8 cellular contexts compared by ENCODE assay signal in the genomic region with DNA sequence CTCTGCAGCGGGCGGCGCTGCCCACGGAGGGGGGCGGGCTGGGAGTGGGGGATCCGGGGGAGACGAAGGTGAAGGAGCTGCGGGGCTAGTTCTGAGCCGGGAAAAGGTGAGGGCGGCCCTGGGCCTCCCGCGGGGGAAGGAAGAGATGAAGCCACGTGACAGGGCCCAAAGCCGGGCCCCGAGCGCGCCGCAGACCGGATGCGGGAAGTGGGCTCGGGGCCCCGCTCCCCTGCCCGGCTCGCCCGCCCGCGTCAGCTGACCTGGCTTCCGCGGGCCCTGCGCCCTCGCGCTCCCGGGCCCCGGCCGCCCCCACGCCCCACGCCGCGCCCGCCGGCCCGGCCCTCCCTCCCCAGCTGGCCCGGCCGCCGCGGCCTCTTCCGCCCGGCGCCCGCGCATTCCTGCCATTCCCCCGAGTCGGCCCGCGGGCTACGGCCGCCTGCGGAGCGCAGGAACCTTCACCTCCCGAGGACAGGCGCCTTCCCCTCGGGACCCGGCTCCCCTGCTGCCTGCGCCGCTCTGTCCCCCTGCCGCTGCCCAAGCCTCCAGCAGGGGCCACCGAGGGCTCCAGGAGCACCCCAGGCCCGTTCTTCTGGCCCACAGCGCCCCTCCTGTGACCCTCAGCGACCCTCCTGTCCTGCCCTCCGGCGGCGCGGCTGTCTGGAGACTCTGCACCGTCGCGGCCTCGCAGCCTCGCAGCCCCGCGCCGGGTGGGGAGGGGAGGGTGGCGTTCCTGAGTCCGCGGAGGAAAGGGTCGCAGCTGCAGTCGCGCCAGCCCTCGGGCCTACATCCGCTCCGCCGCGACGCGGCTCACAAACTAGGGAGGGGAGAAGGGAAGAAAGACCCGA. TPM values are rescaled to one million over a fixed set of nuclear protein-coding genes. Genes with fewer than 3 reads are reported as not detected.
A peak's percentile ranks its signal among the peaks of the same experiment; 100 is the strongest.
DNase-seq lines count a peak whose midpoint lies in the region; ATAC-seq and TF ChIP-seq lines count a peak whose summit lies in the region.

No MANE protein-coding gene starts in this region.

- no peaks in the 10 kb centered on the region for H4K20me1 ChIP-seq in neural progenitor cell (ENCODE audit: low read depth)

- H3K4me3 ChIP-seq in neural progenitor cell: peak overlapping the region; percentile 49

- DNase-seq in AG20443 (ENCODE audit: low spot score) (peak; percentile 92), RPMI7951 (ENCODE audit: low read depth) (peak; percentile 77), activated gamma-delta T cell treated with Interleukin-2 at 50 U/mL for 16 hours (peak; percentile 77), foreskin melanocyte (peak; percentile 63), neural progenitor cell (ENCODE audit: low spot score) (peak; percentile 82), substantia nigra (lab: John Stamatoyannopoulos, UW) (peak in 38 of 49 donors; percentile 25 to 83 (median 56))

- H3K27ac ChIP-seq in neural progenitor cell (no peak overlapping the region), substantia nigra (ENCODE audit: low read depth, low read length, poor library complexity, severe bottlenecking) (peak overlapping the region; percentile 95)

- no peaks in the 10 kb centered on the region for H3K36me3 ChIP-seq in neural progenitor cell

- no peaks in the 10 kb centered on the region for H3K9me3 ChIP-seq in neural progenitor cell (ENCODE audit: low read depth)

- no peaks in the 10 kb centered on the region for H3K79me2 ChIP-seq in neural progenitor cell (ENCODE audit: low read depth)

- H3K4me1 Mint-ChIP-seq in neural progenitor cell: peaks cover 20% of the 10 kb centered on the region

- in situ Hi-C loops in GM18951 (cut with MboI; ENCODE audit: low sequenced_read_pairs, unreplicated experiment): no loop called here

- peaks cover 6% of the 10 kb centered on the region for H3K4me1 ChIP-seq in neural progenitor cell

- H3K27me3 Mint-ChIP-seq in neural progenitor cell (ENCODE audit: insufficient read depth, low read depth): peaks cover 5% of the 10 kb centered on the region

- TF ChIP-seq POLR2A in GM18951 (IDR thresholded peaks at IDR 0.05; ENCODE audit: extremely low read depth, insufficient read depth, insufficient read length): peak; percentile 70

- peaks cover 12% of the 10 kb centered on the region for H3F3A ChIP-seq in neural progenitor cell (ENCODE audit: low read depth)

- H3K36me3 Mint-ChIP-seq in neural progenitor cell: no peaks in the 10 kb centered on the region

- peak overlapping the region; percentile 78 for H3K4me3 Mint-ChIP-seq in neural progenitor cell

- ATAC-seq in HG03175 (IDR thresholded peaks at IDR 0.05; ENCODE audit: unreplicated experiment): peak; percentile 67

- H3K27ac Mint-ChIP-seq in neural progenitor cell: peak overlapping the region; percentile 8

- peak overlapping the region; percentile 93 for H2AFZ ChIP-seq in neural progenitor cell (replicated peaks)

- peak; percentile 52 for TF ChIP-seq CTCF in neural progenitor cell (IDR thresholded peaks at IDR 0.05)

- no peaks in the 10 kb centered on the region for H3K9me3 Mint-ChIP-seq in neural progenitor cell

- H3K4me2 ChIP-seq in neural progenitor cell: peak overlapping the region; percentile 71

- no peak overlapping the region for H3K9ac ChIP-seq in neural progenitor cell

- H3K27me3 ChIP-seq in neural progenitor cell: peaks cover 10% of the 10 kb centered on the region

RNA-seq across cellular contexts. Expression of gene NINJ2, which starts 20.4 kb away (rescaled TPM):
- total RNA-seq in RPMI7951 (2014; rRNA removed; shearing (Covaris generic)): 4.1 and 6.9 TPM in 2 replicates
- total RNA-seq in neural progenitor cell (ENCODE audit: low replicate concordance): 0.37 TPM in 1 of 2 replicates, not detected in the other
